ENCODE assay signal across 23 cellular contexts in genomic region chr21:26028183-26028582, GRCh38.
DNase-seq lines count a peak whose midpoint lies in the region; TF ChIP-seq lines count a peak whose summit lies in the region.
"Had no signal": no experiment of that assay in that cellular context is flagged by ENCODE, and none has a peak within 500 bp of the region (broad histone marks: within the 10 kb centered on the region; RNA-seq: fewer than 3 reads in every experiment).

No MANE protein-coding gene starts in this region.

- intact Hi-C loops in dorsolateral prefrontal cortex (cut with DNase I) = loop anchor here in 1 of 2 donors (5.0 kb wide), 1 partner anchor 764 kb away; no protein-coding TSS in a partner anchor

- in situ Hi-C loops in SK-MEL-5 (cut with HindIII; ENCODE audit: low pct_unique_long_range_greater_than_20kb, low sequenced_read_pairs) = no loop called here

- no peak for TF ChIP-seq CTCF in dorsolateral prefrontal cortex (IDR thresholded peaks at IDR 0.05 in 54 of 56, conservative IDR thresholded peaks at IDR 0.05 in 2 of 56; ENCODE audit: low read depth in 1 of 56, partially characterized antibody in 56 of 56)

- DNase-seq in COLO829 (ENCODE audit: low spot score) (peak; percentile 78), SK-MEL-5 (ENCODE audit: low read depth, low spot score) (peak; percentile 69), dorsolateral prefrontal cortex (peak in 1 of 10 donors; percentile 51), pons (ENCODE audit: low spot score) (peak; percentile 70), OCI-M1 (lab: John Stamatoyannopoulos, UW) (no peak), COLO668 (lab: John Stamatoyannopoulos, UW; ENCODE audit: unreplicated experiment) (no peak), NCI-H2029 (lab: John Stamatoyannopoulos, UW) (no peak)
- DNase-seq: CD4-positive, CD25-positive, alpha-beta regulatory T cell; COR-L47; DMS53; H7; NCI-H1048; NCI-H1417 treated with DMSO at 0.1 percent for 48 hours; NCI-H1694 treated with DMSO at 0.1 percent for 48 hours; NCI-H2081 treated with DMSO at 0.1 percent for 48 hours; NCI-H2171; NCI-H226; NCI-H510A; NCI-H69; SHP77 treated with DMSO at 0.1 percent for 48 hours had no signal

- peak overlapping the region in 47 of 59 donors; percentile 2 to 78 (median 48) for H3K27ac ChIP-seq in dorsolateral prefrontal cortex
- H3K27ac ChIP-seq: BLaER1, KMS-11, SK-N-MC had no signal

- no peak overlapping the region for H3K4me3 ChIP-seq in dorsolateral prefrontal cortex
- H3K4me3 ChIP-seq: BLaER1, SK-N-MC had no signal

- H3K27me3 ChIP-seq in dorsolateral prefrontal cortex = no peaks in the 10 kb centered on the region
- H3K27me3 ChIP-seq: BLaER1 had no signal

Comparison
In these comparisons a context has a peak if more than half of its experiments do, and no peak if none do; other contexts are left out.
1. DNase-seq: peak in COLO829 (single experiment), SK-MEL-5 (single experiment) and pons (single experiment); none in OCI-M1 (single experiment), COLO668 (single experiment) and NCI-H2029 (single experiment).